ENCODE assay signal across 1 cellular context in the genomic region with DNA sequence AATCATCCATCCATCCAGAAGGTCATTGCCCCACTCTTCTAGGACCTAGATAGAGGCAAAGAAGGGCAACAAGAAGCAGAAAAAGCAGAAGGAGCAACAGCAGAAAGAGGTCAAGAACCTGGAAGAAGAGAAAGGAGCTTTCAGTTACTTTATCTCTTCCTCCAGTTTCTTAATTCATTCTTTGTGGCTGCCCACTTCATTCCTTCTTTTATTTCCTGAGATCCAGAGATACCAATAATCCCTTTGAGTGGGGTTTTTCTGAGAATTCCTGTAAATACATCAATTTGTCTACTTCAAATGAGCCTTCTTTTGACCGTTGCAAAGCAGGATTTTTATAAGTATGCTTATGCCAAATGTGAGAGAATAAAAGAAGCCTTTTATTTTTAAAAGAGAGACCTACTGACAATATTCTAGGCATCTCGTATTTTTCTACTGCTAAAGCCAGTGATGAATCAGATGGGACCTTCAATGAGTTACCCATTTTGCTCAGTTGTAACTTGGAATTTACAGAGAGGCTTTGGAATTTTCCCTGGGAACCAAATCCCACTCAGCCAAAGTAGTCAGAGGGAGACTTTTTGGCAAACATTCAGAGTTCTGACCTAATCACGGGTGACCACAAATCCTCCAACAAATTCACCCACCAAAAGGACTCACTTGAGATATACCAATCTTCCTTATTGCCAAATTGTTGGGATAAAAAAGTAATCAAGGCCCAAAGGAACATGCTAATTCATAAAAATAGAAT.
TF ChIP-seq lines count a peak whose summit lies in the region.

No MANE protein-coding gene starts in this region.

TF ChIP-seq in HCT116, 20 proteins besides CTCF, POLR2A, EP300 and RAD21 (continued from another document):
- TF ChIP-seq SP1 (IDR thresholded peaks at IDR 0.05; ENCODE audit: low read depth) = no peak
- TF ChIP-seq SRF (IDR thresholded peaks at IDR 0.05; ENCODE audit: low read depth) = no peak
- TF ChIP-seq TCF7L2 (IDR thresholded peaks at IDR 0.05; ENCODE audit: borderline replicate concordance, extremely low read depth, insufficient read depth, insufficient read length) = no peak
- TF ChIP-seq ZNF274 (IDR thresholded peaks at IDR 0.05; ENCODE audit: low read depth, low read length) = no peak
- TF ChIP-seq ELF1 (IDR thresholded peaks at IDR 0.05; ENCODE audit: borderline replicate concordance, low read depth) = no peak
TF ChIP-seq in HCT116: peak in this region for 0.
